ENCODE assay signal across 8 cellular contexts in genomic region chr1:27154469-27154990, GRCh38.
A peak's percentile ranks its signal among the peaks of the same experiment; 100 is the strongest.
DNase-seq lines count a peak whose midpoint lies in the region; ATAC-seq and TF ChIP-seq lines count a peak whose summit lies in the region.

No MANE protein-coding gene starts in this region.

- no peak for TF ChIP-seq CTCF in MM.1S (IDR thresholded peaks at IDR 0.05; ENCODE audit: low read length)

- no peak for ATAC-seq in HG02623 (IDR thresholded peaks at IDR 0.05; ENCODE audit: unreplicated experiment)

- H3K9me3 ChIP-seq in ES-I3 (ENCODE audit: control insufficient read depth, insufficient read depth, low read length) (no peaks in the 10 kb centered on the region), MM.1S (replicated peaks; ENCODE audit: insufficient read depth, low read length) (no peaks in the 10 kb centered on the region), endocrine pancreas (ENCODE audit: control insufficient read depth, low read length) (no peaks in the 10 kb centered on the region), neuron (ENCODE audit: low read length) (no peaks in the 10 kb centered on the region)

- DNase-seq in MM.1S (no peak), SW480 (ENCODE audit: low spot score) (no peak), inferior parietal cortex (ENCODE audit: extremely low spot score) (no peak), RPMI8226 (no peak)

- H3K9me2 ChIP-seq in MM.1S (replicated peaks; ENCODE audit: insufficient read depth, low read length), result no peaks in the 10 kb centered on the region

- no peaks in the 10 kb centered on the region for H3K36me3 ChIP-seq in ES-I3 (ENCODE audit: insufficient read depth, low read length)
- H3K36me3 ChIP-seq in MM.1S (replicated peaks; ENCODE audit: insufficient read depth, low read length), result no peaks in the 10 kb centered on the region
- H3K36me3 ChIP-seq in endocrine pancreas (ENCODE audit: control insufficient read depth, insufficient read depth, low read length), result no peaks in the 10 kb centered on the region
- H3K36me3 ChIP-seq in neuron (ENCODE audit: insufficient read depth, low read length), result no peaks in the 10 kb centered on the region

- H3K9ac ChIP-seq in ES-I3 (ENCODE audit: low read depth, low read length), result peak overlapping the region; percentile 88
- H3K9ac ChIP-seq in MM.1S (ENCODE audit: low read length), result peak overlapping the region; percentile 68; the same call in 1 of the 2 replicates
- H3K9ac ChIP-seq in endocrine pancreas (ENCODE audit: control insufficient read depth, insufficient read depth, low read length), result peak overlapping the region; percentile 60

- H4K20me1 ChIP-seq in MM.1S (ENCODE audit: insufficient read depth, low read length), result no peaks in the 10 kb centered on the region

- H3K4me1 ChIP-seq in ES-I3 (ENCODE audit: insufficient read depth, low read length), result peaks cover 20% of the 10 kb centered on the region
- no peaks in the 10 kb centered on the region for H3K4me1 ChIP-seq in MM.1S (ENCODE audit: low read length)
- H3K4me1 ChIP-seq in endocrine pancreas (ENCODE audit: control insufficient read depth, insufficient read depth, low read length), result no peaks in the 10 kb centered on the region
- peaks cover 27% of the 10 kb centered on the region for H3K4me1 ChIP-seq in neuron (ENCODE audit: insufficient read depth, low read length)

- 0 out of 2 replicates have a peak, but pooled peaks cover 10% of the 10 kb centered on the region for H3K79me2 ChIP-seq in MM.1S (ENCODE audit: low read length)

- H2AFZ ChIP-seq in MM.1S (ENCODE audit: low read length), result peak overlapping the region; percentile 76
- H2AFZ ChIP-seq in neuron (ENCODE audit: low read depth, low read length), result peak overlapping the region; percentile 64

- no peak overlapping the region for H3K27ac ChIP-seq in MM.1S (ENCODE audit: low read length)

- H3F3A ChIP-seq in MM.1S (ENCODE audit: insufficient read depth, low read length), result no peaks in the 10 kb centered on the region

- H3K27me3 ChIP-seq in MM.1S (replicated peaks; ENCODE audit: insufficient read depth, low read length), result no peaks in the 10 kb centered on the region
- no peaks in the 10 kb centered on the region for H3K27me3 ChIP-seq in endocrine pancreas (ENCODE audit: control insufficient read depth, insufficient read depth, low read length)
- no peaks in the 10 kb centered on the region for H3K27me3 ChIP-seq in neuron (ENCODE audit: insufficient read depth, low read length)

- peak overlapping the region; percentile 69 for H3K4me3 ChIP-seq in MM.1S (ENCODE audit: low read length)
- H3K4me3 ChIP-seq in endocrine pancreas (ENCODE audit: control insufficient read depth, insufficient read depth, low read length), result peak overlapping the region; percentile 44
- H3K4me3 ChIP-seq in neuron (ENCODE audit: low read length), result peak overlapping the region; percentile 64

- H3K4me2 ChIP-seq in MM.1S (ENCODE audit: low read depth, low read length), result peak overlapping the region; percentile 84; the same call in 1 of the 2 replicates
